Comparison of ENCODE assay signal across 15 cellular contexts in genomic region chr2:33763671-33764310, GRCh38.
"Had no signal": no experiment of that assay in that cellular context is flagged by ENCODE, and none has a peak within 500 bp of the region (broad histone marks: within the 10 kb centered on the region; RNA-seq: fewer than 3 reads in every experiment).

No MANE protein-coding gene starts in this region.

- H3K9me3 ChIP-seq: right atrium auricular region had no signal

- DNase-seq: activated CD4-positive, alpha-beta memory T cell treated with anti-CD3 and anti-CD28 coated beads, Interleukin-2, amount 10 ng/mL, durations not matched to agents 7 days and 5 days; activated CD4-positive, alpha-beta T cell treated with anti-CD3 and anti-CD28 coated beads for 36 hours; activated naive CD4-positive, alpha-beta T cell treated with anti-CD3 and anti-CD28 coated beads, Interleukin-2, amount 10 ng/mL, durations not matched to agents 7 days and 5 days; activated T-cell treated with anti-CD3 and anti-CD28 coated beads, Interleukin-2, amount 50 U/mL, for 24 hours; esophagus squamous epithelium; glutamatergic neuron; hypothalamus; stimulated activated CD4-positive, alpha-beta T cell treated with anti-CD3 and anti-CD28 coated beads, Interleukin-15, amount 100 ng/mL, for 24 hours; stimulated activated CD4-positive, alpha-beta T cell treated with anti-CD3 and anti-CD28 coated beads, Interleukin-4, amount 100 ng/mL, for 24 hours; stimulated activated naive CD4-positive, alpha-beta T cell treated with Interleukin-2 at 50 U/mL for 16 hours; substantia nigra; T-helper 2 cell had no signal

- H3K4me1 ChIP-seq: esophagus squamous epithelium, right atrium auricular region, tibial nerve had no signal

- H3K4me3 ChIP-seq: esophagus squamous epithelium, right atrium auricular region, skin epidermis, tibial nerve had no signal

- H3K36me3 ChIP-seq: esophagus squamous epithelium, right atrium auricular region, tibial nerve had no signal

- H3K27ac ChIP-seq: esophagus squamous epithelium, right atrium auricular region, skin epidermis, tibial nerve had no signal

- ATAC-seq: activated CD4-positive, alpha-beta T cell treated with anti-CD3 and anti-CD28 coated beads for 36 hours had no signal

- H3K27me3 ChIP-seq: esophagus squamous epithelium, right atrium auricular region, tibial nerve had no signal
